In the genomic region with DNA sequence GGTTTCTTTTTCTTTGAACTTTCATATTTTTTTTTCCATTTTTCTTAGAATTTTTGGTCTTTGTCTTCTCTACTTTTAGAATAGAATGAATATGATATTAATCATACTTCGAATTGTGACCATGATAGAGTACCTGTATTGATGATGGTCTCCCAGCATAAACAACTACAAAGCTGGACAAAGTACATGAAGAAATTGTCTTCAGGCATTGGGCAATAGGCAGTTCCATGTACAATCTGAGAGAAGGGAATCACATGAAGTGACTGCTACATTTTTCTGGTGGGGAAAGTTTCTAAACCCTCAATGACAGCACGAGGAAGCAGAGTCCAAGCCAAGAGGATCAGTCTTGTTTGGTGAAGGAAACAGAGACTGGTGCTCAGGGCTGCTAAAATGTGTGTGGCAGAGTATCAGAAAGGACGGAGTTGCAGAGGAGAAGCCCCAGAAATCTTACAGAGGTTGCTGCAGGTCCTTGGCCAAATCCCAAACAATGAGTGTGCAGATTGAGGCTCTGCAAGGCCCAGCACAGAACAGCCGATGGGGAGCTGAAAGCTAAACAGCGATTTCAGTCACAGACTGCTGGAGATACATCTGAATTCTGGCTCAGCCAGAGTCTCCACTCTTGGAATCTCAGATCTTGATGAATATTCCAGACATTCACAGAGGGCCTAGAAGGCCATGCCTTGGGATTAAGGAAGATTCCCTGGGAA, we compare ENCODE assay signal across 7 cellular contexts. TPM values are rescaled to one million over a fixed set of nuclear protein-coding genes. Genes with fewer than 3 reads are reported as not detected.
"Had no signal": no experiment of that assay in that cellular context is flagged by ENCODE, and none has a peak within 500 bp of the region (broad histone marks: within the 10 kb centered on the region; RNA-seq: fewer than 3 reads in every experiment).

No MANE protein-coding gene starts in this region.

RNA-seq across cellular contexts. Expression of gene NEIL1, which starts 27.5 kb away (rescaled TPM):
- total RNA-seq: HT1080 had no signal

RNA-seq across cellular contexts. Expression of gene GOLGA6D, which starts 36.7 kb away (rescaled TPM):
- total RNA-seq: HT1080, LHCN-M2, MCF 10A, OCI-LY7, PC-3, SK-MEL-5 had no signal
- polyA plus RNA-seq: IgD-negative memory B cell had no signal
